26 cellular contexts compared by ENCODE assay signal in genomic region chr7:127485482-127485881, GRCh38.
DNase-seq lines count a peak whose midpoint lies in the region; ATAC-seq and TF ChIP-seq lines count a peak whose summit lies in the region.
"Had no signal": no experiment of that assay in that cellular context is flagged by ENCODE, and none has a peak within 500 bp of the region (broad histone marks: within the 10 kb centered on the region; RNA-seq: fewer than 3 reads in every experiment).

No MANE protein-coding gene starts in this region.

- H3K79me1 ChIP-seq in trophoblast cell (ENCODE audit: low read length) = no peaks in the 10 kb centered on the region

- H2AK5ac ChIP-seq in trophoblast cell (ENCODE audit: low read length) = no peak overlapping the region

- no peak overlapping the region for H3K27ac Mint-ChIP-seq in stimulated activated naive CD8-positive, alpha-beta T cell treated with anti-CD3 and anti-CD28 coated beads, Interleukin-15, amount 100 ng/mL, for 72 hours
- H3K27ac Mint-ChIP-seq in activated T-helper 17 cell treated with anti-CD3 and anti-CD28 coated beads, Interleukin-2, amount 50 U/mL, for 72 hours = no peak overlapping the region
- H3K27ac Mint-ChIP-seq in glutamatergic neuron (ENCODE audit: unreplicated experiment) = no peak overlapping the region
- H3K27ac Mint-ChIP-seq: CD4-positive, alpha-beta T cell; HFFc6 had no signal

- H3K4me3 ChIP-seq in trophoblast cell (ENCODE audit: low read depth, low read length) = no peak overlapping the region
- H3K4me3 ChIP-seq: BLaER1 treated with 17β-estradiol and CSF1 and Interleukin-3, amounts not matched to agents 10 nM and 100 nM; HAP-1; K562; PC-9; SJCRH30 had no signal

- no peak for DNase-seq in stimulated activated naive CD8-positive, alpha-beta T cell treated with anti-CD3 and anti-CD28 coated beads, Interleukin-15, amount 100 ng/mL, for 72 hours
- DNase-seq in stimulated activated naive CD8-positive, alpha-beta T cell treated with anti-CD3 and anti-CD28 coated beads, Interleukin-15, Interleukin-2, amounts not matched to agents 100 U/mL and 50 U/mL, for 24 hours = no peak
- DNase-seq in glutamatergic neuron = peak; percentile 33
- no peak for DNase-seq in NCI-H146 (lab: John Stamatoyannopoulos, UW)
- no peak for DNase-seq in trophoblast cell
- no peak for DNase-seq in cerebellar nuclear complex (lab: John Stamatoyannopoulos, UW)
- DNase-seq: CD4-positive, alpha-beta T cell; COR-L47; DMS53; GOT3; HFFc6; Kasumi-1; MV-4-11; NCI-H1105; NCI-H1436 treated with DMSO at 0.1 percent for 48 hours; NCI-H2107; NCI-H446 treated with DMSO at 0.1 percent for 48 hours; NCI-H526; NK-92 treated with Interleukin-12 subunit alpha and Interleukin-12 subunit beta, amount 100 ng/mL, for 24 hours; PC-9; SJCRH30 had no signal

- ATAC-seq in stimulated activated naive CD8-positive, alpha-beta T cell treated with anti-CD3 and anti-CD28 coated beads, Interleukin-15, amount 100 ng/mL, for 72 hours = no peak
- ATAC-seq in stimulated activated naive CD8-positive, alpha-beta T cell treated with anti-CD3 and anti-CD28 coated beads, Interleukin-15, Interleukin-2, amounts not matched to agents 100 U/mL and 50 U/mL, for 24 hours = no peak
- no peak for ATAC-seq in activated T-helper 17 cell treated with anti-CD3 and anti-CD28 coated beads, Interleukin-2, amount 50 U/mL, for 72 hours (replicated peaks)
- ATAC-seq: K562, Right ventricle myocardium inferior had no signal

- no peaks in the 10 kb centered on the region for H3K4me1 ChIP-seq in trophoblast cell (ENCODE audit: control insufficient read depth in 1 of 2, insufficient read depth in 2 of 2, low read length in 2 of 2)
- H3K4me1 ChIP-seq: BLaER1 treated with 17β-estradiol and CSF1 and Interleukin-3, amounts not matched to agents 10 nM and 100 nM; SJCRH30 had no signal

- TF ChIP-seq CTCF in glutamatergic neuron (IDR thresholded peaks at IDR 0.05; ENCODE audit: partially characterized antibody, unreplicated experiment) = no peak

- no peaks in the 10 kb centered on the region for H3K36me3 Mint-ChIP-seq in activated T-helper 17 cell treated with anti-CD3 and anti-CD28 coated beads, Interleukin-2, amount 50 U/mL, for 72 hours (ENCODE audit: low read depth)
- H3K36me3 Mint-ChIP-seq in glutamatergic neuron (ENCODE audit: unreplicated experiment) = no peaks in the 10 kb centered on the region

- no peaks in the 10 kb centered on the region for H3K36me3 ChIP-seq in trophoblast cell (ENCODE audit: control insufficient read depth in 1 of 2, insufficient read depth in 2 of 2, low read length in 2 of 2)
- H3K36me3 ChIP-seq: BLaER1 treated with 17β-estradiol and CSF1 and Interleukin-3, amounts not matched to agents 10 nM and 100 nM; HAP-1; SJCRH30 had no signal

- no peaks in the 10 kb centered on the region for H3K79me2 ChIP-seq in trophoblast cell (ENCODE audit: control insufficient read depth, insufficient read depth, low read length, poor library complexity)

- H4K8ac ChIP-seq in trophoblast cell (ENCODE audit: low read depth, low read length) = no peak overlapping the region

- peaks cover 0 to 4% of the 10 kb centered on the region in 2 donors for H3K9me3 Mint-ChIP-seq in stimulated activated naive CD8-positive, alpha-beta T cell treated with anti-CD3 and anti-CD28 coated beads, Interleukin-15, amount 100 ng/mL, for 72 hours
- H3K9me3 Mint-ChIP-seq in activated T-helper 17 cell treated with anti-CD3 and anti-CD28 coated beads, Interleukin-2, amount 50 U/mL, for 72 hours = no peaks in the 10 kb centered on the region
- H3K9me3 Mint-ChIP-seq in glutamatergic neuron (ENCODE audit: unreplicated experiment) = no peaks in the 10 kb centered on the region
- H3K9me3 Mint-ChIP-seq: CD4-positive, alpha-beta T cell; HFFc6 had no signal

- no peak overlapping the region for H3K23ac ChIP-seq in trophoblast cell (ENCODE audit: low read length)

- H3K14ac ChIP-seq in trophoblast cell (ENCODE audit: low read length) = no peak overlapping the region

- no peak overlapping the region for H2AFZ ChIP-seq in trophoblast cell (ENCODE audit: insufficient read depth, low read length, poor library complexity)
- H2AFZ ChIP-seq: PC-9 had no signal

- no peak overlapping the region for H2BK5ac ChIP-seq in trophoblast cell (ENCODE audit: low read depth, low read length, poor library complexity)

- no peaks in the 10 kb centered on the region for H3K9me3 ChIP-seq in trophoblast cell (ENCODE audit: insufficient read depth, low read depth, low read length)
- H3K9me3 ChIP-seq: HAP-1, SJCRH30 had no signal

- H3K18ac ChIP-seq in trophoblast cell (ENCODE audit: low read length) = no peak overlapping the region

- H2BK120ac ChIP-seq in trophoblast cell (ENCODE audit: insufficient read depth, low read length, poor library complexity) = no peak overlapping the region

- H3K27me3 ChIP-seq in trophoblast cell (ENCODE audit: insufficient read depth, low read length) = no peaks in the 10 kb centered on the region
- H3K27me3 ChIP-seq: BLaER1 treated with 17β-estradiol and CSF1 and Interleukin-3, amounts not matched to agents 10 nM and 100 nM; SJCRH30 had no signal

- no peak overlapping the region for H3K9ac ChIP-seq in trophoblast cell (ENCODE audit: low read length)
- H3K9ac ChIP-seq: BLaER1 treated with 17β-estradiol and CSF1 and Interleukin-3, amounts not matched to agents 10 nM and 100 nM had no signal

- H3K27ac ChIP-seq in trophoblast cell (ENCODE audit: low read depth, low read length) = no peak overlapping the region
- H3K27ac ChIP-seq: BLaER1 treated with 17β-estradiol and CSF1 and Interleukin-3, amounts not matched to agents 10 nM and 100 nM; PC-9; SJCRH30 had no signal

- no peak overlapping the region for H3K4ac ChIP-seq in trophoblast cell (ENCODE audit: low read depth, low read length)

- H4K91ac ChIP-seq in trophoblast cell (ENCODE audit: low read depth, low read length) = no peak overlapping the region

- H4K12ac ChIP-seq in trophoblast cell (ENCODE audit: low read depth, low read length) = no peak overlapping the region

- H3K4me3 Mint-ChIP-seq in stimulated activated naive CD8-positive, alpha-beta T cell treated with anti-CD3 and anti-CD28 coated beads, Interleukin-15, amount 100 ng/mL, for 72 hours = peak overlapping the region; percentile 39 to 49
- H3K4me3 Mint-ChIP-seq in activated T-helper 17 cell treated with anti-CD3 and anti-CD28 coated beads, Interleukin-2, amount 50 U/mL, for 72 hours = peak overlapping the region; percentile 18
- no peak overlapping the region for H3K4me3 Mint-ChIP-seq in glutamatergic neuron (ENCODE audit: unreplicated experiment)
- H3K4me3 Mint-ChIP-seq: CD4-positive, alpha-beta T cell; HFFc6 had no signal

- no peak overlapping the region for H2BK12ac ChIP-seq in trophoblast cell (ENCODE audit: low read length)

- H3K4me1 Mint-ChIP-seq in stimulated activated naive CD8-positive, alpha-beta T cell treated with anti-CD3 and anti-CD28 coated beads, Interleukin-15, amount 100 ng/mL, for 72 hours = peaks cover 22% of the 10 kb centered on the region
- H3K4me1 Mint-ChIP-seq in activated T-helper 17 cell treated with anti-CD3 and anti-CD28 coated beads, Interleukin-2, amount 50 U/mL, for 72 hours = no peaks in the 10 kb centered on the region
- peaks cover 4% of the 10 kb centered on the region for H3K4me1 Mint-ChIP-seq in glutamatergic neuron (ENCODE audit: low read depth, unreplicated experiment)

- H3K27me3 Mint-ChIP-seq in stimulated activated naive CD8-positive, alpha-beta T cell treated with anti-CD3 and anti-CD28 coated beads, Interleukin-15, amount 100 ng/mL, for 72 hours = peaks cover 8% of the 10 kb centered on the region
- H3K27me3 Mint-ChIP-seq in activated T-helper 17 cell treated with anti-CD3 and anti-CD28 coated beads, Interleukin-2, amount 50 U/mL, for 72 hours = peaks cover 8% of the 10 kb centered on the region
- H3K27me3 Mint-ChIP-seq in glutamatergic neuron (ENCODE audit: unreplicated experiment) = no peaks in the 10 kb centered on the region

- no peak overlapping the region for H3K4me2 ChIP-seq in trophoblast cell (ENCODE audit: low read length)
- H3K4me2 ChIP-seq: BLaER1 treated with 17β-estradiol and CSF1 and Interleukin-3, amounts not matched to agents 10 nM and 100 nM; PC-9 had no signal
